ENCODE assay signal across 26 cellular contexts in genomic region chr3:16079519-16079918, GRCh38.
DNase-seq lines count a peak whose midpoint lies in the region; ATAC-seq and TF ChIP-seq lines count a peak whose summit lies in the region.
"Had no signal": no experiment of that assay in that cellular context is flagged by ENCODE, and none has a peak within 500 bp of the region (broad histone marks: within the 10 kb centered on the region; RNA-seq: fewer than 3 reads in every experiment).

No MANE protein-coding gene starts in this region.

- in situ Hi-C loops in GM23248 (cut with MboI) = no loop called here

- H3K79me2 ChIP-seq in GM23248 (ENCODE audit: insufficient read depth) (no peaks in the 10 kb centered on the region), osteoblast (ENCODE audit: insufficient read depth, low read length) (no peaks in the 10 kb centered on the region)
- H3K79me2 ChIP-seq: parathyroid adenoma had no signal

- H3K4me1 ChIP-seq in GM23248 (ENCODE audit: insufficient read depth) (peaks cover 15% of the 10 kb centered on the region), osteoblast (ENCODE audit: insufficient read depth, low read length) (peaks cover 10% of the 10 kb centered on the region)
- H3K4me1 ChIP-seq: parathyroid adenoma, upper lobe of left lung had no signal

- H3K27me3 ChIP-seq in GM23248 (replicated peaks; ENCODE audit: insufficient read depth) = no peaks in the 10 kb centered on the region
- H3K27me3 ChIP-seq in osteoblast (ENCODE audit: insufficient read depth, low read length) = no peaks in the 10 kb centered on the region
- H3K27me3 ChIP-seq: upper lobe of left lung had no signal

- ATAC-seq in left ventricle myocardium superior = no peak
- no peak for ATAC-seq in activated CD4-positive, alpha-beta T cell treated with anti-CD3 and anti-CD28 coated beads for 36 hours
- ATAC-seq in left lobe of liver = no peak
- ATAC-seq in HG02642 (IDR thresholded peaks at IDR 0.05; ENCODE audit: poor library complexity, unreplicated experiment) = no peak
- ATAC-seq: esophagus mucosa; GM12878; HepG2; stimulated activated naive CD8-positive, alpha-beta T cell treated with anti-CD3 and anti-CD28 coated beads, Interleukin-15, amount 100 ng/mL, for 72 hours had no signal

- no peak overlapping the region for H3K27ac Mint-ChIP-seq in activated CD4-positive, alpha-beta T cell treated with anti-CD3 and anti-CD28 coated beads for 36 hours
- H3K27ac Mint-ChIP-seq: B cell; stimulated activated naive CD8-positive, alpha-beta T cell treated with anti-CD3 and anti-CD28 coated beads, Interleukin-15, amount 100 ng/mL, for 72 hours had no signal

- H3K27me3 Mint-ChIP-seq in activated CD4-positive, alpha-beta T cell treated with anti-CD3 and anti-CD28 coated beads for 36 hours = peaks cover 2% of the 10 kb centered on the region
- H3K27me3 Mint-ChIP-seq: B cell; stimulated activated naive CD8-positive, alpha-beta T cell treated with anti-CD3 and anti-CD28 coated beads, Interleukin-15, amount 100 ng/mL, for 72 hours had no signal

- H3K9me3 ChIP-seq in GM23248 (ENCODE audit: low read depth) (no peaks in the 10 kb centered on the region), osteoblast (ENCODE audit: low read depth, low read length) (peaks cover 7% of the 10 kb centered on the region)

- H3K4me3 ChIP-seq in GM23248 (no peak overlapping the region), cardiac fibroblast (replicated peaks in 1 of 2; ENCODE audit: low read depth in 2 of 2, low read length in 2 of 2) (no peak overlapping the region), osteoblast (ENCODE audit: insufficient read depth, low read length) (no peak overlapping the region)
- H3K4me3 ChIP-seq: GM12878, lung, skin epidermis, upper lobe of left lung had no signal

- H3K36me3 Mint-ChIP-seq in activated CD4-positive, alpha-beta T cell treated with anti-CD3 and anti-CD28 coated beads for 36 hours (ENCODE audit: low read depth) = peaks cover 3% of the 10 kb centered on the region

- intact Hi-C loops in left ventricle myocardium superior (cut with micrococcal nuclease) = no loop called here
- intact Hi-C loops in activated CD4-positive, alpha-beta T cell treated with anti-CD3 and anti-CD28 coated beads for 36 hours (cut with DNase I, micrococcal nuclease) = no loop called here

- H3K36me3 ChIP-seq in GM23248 (ENCODE audit: low read depth) = no peaks in the 10 kb centered on the region
- no peaks in the 10 kb centered on the region for H3K36me3 ChIP-seq in osteoblast (ENCODE audit: insufficient read depth, low read length)
- H3K36me3 ChIP-seq: upper lobe of left lung had no signal

- TF ChIP-seq CTCF in cardiac fibroblast (IDR thresholded peaks at IDR 0.05; ENCODE audit: low read depth, low read length) (no peak), osteoblast (IDR thresholded peaks at IDR 0.05; ENCODE audit: extremely low read depth, low read depth, low read length) (no peak)

- CTCF ChIA-PET in activated CD4-positive, alpha-beta T cell treated with anti-CD3 and anti-CD28 coated beads for 36 hours (lab: Charles Lee) = interaction anchor here (0.6 kb wide), 1 partner anchor 1432 kb away, joined by 3 read pairs; no protein-coding TSS in a partner anchor

- H3K4me3 Mint-ChIP-seq in activated CD4-positive, alpha-beta T cell treated with anti-CD3 and anti-CD28 coated beads for 36 hours = no peak overlapping the region
- H3K4me3 Mint-ChIP-seq: B cell; central memory CD8-positive, alpha-beta T cell; stimulated activated naive CD8-positive, alpha-beta T cell treated with anti-CD3 and anti-CD28 coated beads, Interleukin-15, amount 100 ng/mL, for 72 hours had no signal

- POLR2A ChIA-PET in activated CD4-positive, alpha-beta T cell treated with anti-CD3 and anti-CD28 coated beads for 36 hours (lab: Charles Lee) = no interaction called here

- H2AFZ ChIP-seq in GM23248 = no peak overlapping the region
- no peak overlapping the region for H2AFZ ChIP-seq in osteoblast (ENCODE audit: low read length)
- H2AFZ ChIP-seq: parathyroid adenoma had no signal

- H3F3A ChIP-seq in GM23248 (ENCODE audit: insufficient read depth) = no peaks in the 10 kb centered on the region

- peaks cover 20% of the 10 kb centered on the region for H3K9me3 Mint-ChIP-seq in activated CD4-positive, alpha-beta T cell treated with anti-CD3 and anti-CD28 coated beads for 36 hours (ENCODE audit: low read depth)

- H4K20me1 ChIP-seq in GM23248 (ENCODE audit: insufficient read depth) (no peaks in the 10 kb centered on the region), osteoblast (ENCODE audit: insufficient read depth, low read length) (no peaks in the 10 kb centered on the region)

- 49 to 53% methylated on average over 2 of the region's 2 CpGs for WGBS in GM23248 (ENCODE audit: low coverage in 1 of 2, low lambda C conversion rate in 2 of 2, missing lambda C conversion rate in 2 of 2), 2 experiments

- no peaks in the 10 kb centered on the region for H3K4me1 Mint-ChIP-seq in activated CD4-positive, alpha-beta T cell treated with anti-CD3 and anti-CD28 coated beads for 36 hours
- H3K4me1 Mint-ChIP-seq: B cell; central memory CD8-positive, alpha-beta T cell; stimulated activated naive CD8-positive, alpha-beta T cell treated with anti-CD3 and anti-CD28 coated beads, Interleukin-15, amount 100 ng/mL, for 72 hours had no signal

- no peak overlapping the region for H3K4me2 ChIP-seq in GM23248 (ENCODE audit: unreplicated experiment)
- peak overlapping the region; percentile 25 for H3K4me2 ChIP-seq in osteoblast (ENCODE audit: insufficient read depth, low read length)

- no peaks in the 10 kb centered on the region for H3K9me2 ChIP-seq in GM23248 (ENCODE audit: insufficient read depth)

- DNase-seq in GM23248 (peak; percentile 63), NCI-H226 (peak; percentile 52), cardiac fibroblast (ENCODE audit: low read depth in 2 of 2) (peak; percentile 74 to 77), osteoblast (ENCODE audit: insufficient read length, low spot score, missing footprints) (peak; percentile 35), left ventricle myocardium superior (no peak), left lobe of liver (ENCODE audit: low spot score) (no peak)
- DNase-seq in activated CD4-positive, alpha-beta T cell treated with anti-CD3 and anti-CD28 coated beads for 36 hours = no peak
- DNase-seq: activated CD4-positive, alpha-beta T cell treated with anti-CD3 and anti-CD28 coated beads, Interleukin-2, amount 50 U/mL, for 1 hour; activated CD8-positive, alpha-beta memory T cell treated with anti-CD3 and anti-CD28 coated beads, Interleukin-2, amount 50 U/mL, for 4 hours; effector CD4-positive, alpha-beta T cell; NCI-H187; NCI-H510A; SHP77; stimulated activated CD4-positive, alpha-beta T cell treated with anti-CD3 and anti-CD28 coated beads, Interleukin-2, amount 100 ng/mL, for 48 hours; stimulated activated naive CD8-positive, alpha-beta T cell treated with anti-CD3 and anti-CD28 coated beads, Interleukin-15, amount 100 ng/mL, for 72 hours; T-helper 1 cell; upper lobe of left lung had no signal

- H3K27ac ChIP-seq in GM23248 (no peak overlapping the region), osteoblast (ENCODE audit: low read depth, low read length) (peak overlapping the region; percentile 58)
- H3K27ac ChIP-seq: parathyroid adenoma, skin epidermis, upper lobe of left lung had no signal

- no peak overlapping the region for H3K9ac ChIP-seq in GM23248
- H3K9ac ChIP-seq: parathyroid adenoma had no signal

Comparison
In these comparisons a context has a peak if more than half of its experiments do, and no peak if none do; other contexts are left out.
1. DNase-seq: peak in GM23248 (single experiment), NCI-H226 (single experiment), cardiac fibroblast (2 of 2) and osteoblast (single experiment); none in left ventricle myocardium superior (single experiment), activated CD4-positive, alpha-beta T cell treated with anti-CD3 and anti-CD28 coated beads for 36 hours (single experiment) and left lobe of liver (single experiment).